24 cellular contexts compared by ENCODE assay signal in the genomic region with DNA sequence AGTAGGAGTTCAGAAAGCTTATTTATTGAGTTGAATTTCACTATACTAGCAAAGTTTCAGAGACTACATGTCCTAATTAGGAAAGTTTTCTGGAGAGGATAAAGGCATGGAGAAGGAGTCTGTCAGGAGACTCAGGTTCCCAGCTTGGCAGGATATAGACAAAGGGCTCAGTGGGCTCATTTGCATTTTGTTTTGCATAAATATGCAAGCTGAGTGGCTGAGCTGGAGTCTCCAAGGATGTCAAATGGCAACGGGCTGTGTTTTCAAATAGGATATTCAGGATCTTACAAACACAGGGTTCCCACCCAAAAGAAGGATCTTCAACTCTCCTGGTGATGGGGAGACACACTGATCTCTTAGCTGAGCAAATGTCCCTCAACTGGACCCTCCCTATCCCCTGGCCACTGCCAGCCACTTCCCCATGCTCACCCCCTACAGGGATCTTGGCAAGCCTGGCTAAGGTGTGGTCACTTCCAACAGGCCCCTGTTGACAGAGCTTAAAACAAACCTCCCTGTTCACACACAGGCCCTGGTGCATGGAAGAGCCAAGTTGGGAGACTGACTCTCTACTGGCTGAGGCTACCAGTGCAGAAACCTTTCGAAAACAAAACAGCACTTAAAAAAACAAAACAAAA.
DNase-seq lines count a peak whose midpoint lies in the region; ATAC-seq, FAIRE-seq and TF ChIP-seq lines count a peak whose summit lies in the region.
"Had no signal": no experiment of that assay in that cellular context is flagged by ENCODE, and none has a peak within 500 bp of the region (broad histone marks: within the 10 kb centered on the region; RNA-seq: fewer than 3 reads in every experiment).

No MANE protein-coding gene starts in this region.

- H3K9me3 Mint-ChIP-seq in WTC11 = peaks cover 8% of the 10 kb centered on the region
- H3K9me3 Mint-ChIP-seq: activated CD4-positive, alpha-beta memory T cell treated with anti-CD3 and anti-CD28 coated beads, Interleukin-2, amount 10 ng/mL, durations not matched to agents 7 days and 5 days had no signal

- 16% methylated on average over 2 of the region's 2 CpGs for WGBS in A549 (ENCODE audit: missing lambda C conversion rate)

- ATAC-seq in A549 (peak; percentile 32 to 75; a peak in 5 of 6 replicates), WTC11 (peak; percentile 84), HG03520 (IDR thresholded peaks at IDR 0.05; ENCODE audit: unreplicated experiment) (no peak)
- ATAC-seq: foreskin keratinocyte had no signal

- FAIRE-seq in A549 (lab: Jason Lieb, UNC) = peak; percentile 7
- FAIRE-seq: endothelial cell of umbilical vein had no signal

- H3K27me3 Mint-ChIP-seq in WTC11 (ENCODE audit: low read depth) = no peaks in the 10 kb centered on the region; the same call in 1 of the 2 replicates
- H3K27me3 Mint-ChIP-seq: activated CD4-positive, alpha-beta memory T cell treated with anti-CD3 and anti-CD28 coated beads, Interleukin-2, amount 10 ng/mL, durations not matched to agents 7 days and 5 days; CD4-positive, CD25-positive, alpha-beta regulatory T cell had no signal

- no peak for TF ChIP-seq EP300 in A549 (IDR thresholded peaks at IDR 0.05)

- no peaks in the 10 kb centered on the region for H3K9me3 ChIP-seq in A549
- H3K9me3 ChIP-seq: neutrophil had no signal

- TF ChIP-seq RAD21 in A549 (conservative IDR thresholded peaks at IDR 0.05 in 1 of 2, IDR thresholded peaks at IDR 0.05 in 1 of 2) = no peak

- H3K4me1 Mint-ChIP-seq in WTC11 = peaks cover 34% of the 10 kb centered on the region
- H3K4me1 Mint-ChIP-seq: activated CD4-positive, alpha-beta memory T cell treated with anti-CD3 and anti-CD28 coated beads, Interleukin-2, amount 10 ng/mL, durations not matched to agents 7 days and 5 days; CD4-positive, CD25-positive, alpha-beta regulatory T cell had no signal

- H3K27ac Mint-ChIP-seq in WTC11 = no peak overlapping the region
- H3K27ac Mint-ChIP-seq: activated CD4-positive, alpha-beta memory T cell treated with anti-CD3 and anti-CD28 coated beads, Interleukin-2, amount 10 ng/mL, durations not matched to agents 7 days and 5 days; CD4-positive, CD25-positive, alpha-beta regulatory T cell; T-helper 1 cell treated with Interleukin-12 subunit alpha and Interleukin-12 subunit beta and Interleukin-4 antibody, amounts not matched to agents 30 μg/mL and 1 μg/mL, for 36 hours had no signal

- H3K36me3 Mint-ChIP-seq in WTC11 = no peaks in the 10 kb centered on the region
- H3K36me3 Mint-ChIP-seq: CD4-positive, CD25-positive, alpha-beta regulatory T cell had no signal

- H3K4me3 ChIP-seq in A549 = peak overlapping the region; percentile 1; the same call in 1 of the 3 replicates
- H3K4me3 ChIP-seq in LNCaP clone FGC (ENCODE audit: low read depth, low read length) = peak overlapping the region; percentile 3; the same call in 1 of the 2 replicates
- no peak overlapping the region for H3K4me3 ChIP-seq in foreskin fibroblast (ENCODE audit: low read depth in 1 of 2, low read length in 2 of 2)

- POLR2A ChIA-PET in A549 (lab: Yijun Ruan, JAX) = interaction anchor here (1.1 kb wide), 1 partner anchor 47 kb away, joined by 3 read pairs; no protein-coding TSS in a partner anchor
- POLR2A ChIA-PET in WTC11 (lab: Charles Lee) = no interaction called here

- H3K4me1 ChIP-seq in A549 = peaks cover 36% of the 10 kb centered on the region
- H3K4me1 ChIP-seq: foreskin keratinocyte had no signal

- no peak for TF ChIP-seq CTCF in A549 (IDR thresholded peaks at IDR 0.05)
- TF ChIP-seq CTCF in LNCaP clone FGC (IDR thresholded peaks at IDR 0.05; ENCODE audit: control insufficient read depth, extremely low read depth, insufficient read depth) = no peak
- TF ChIP-seq CTCF in WTC11 (IDR thresholded peaks at IDR 0.05) = no peak
- no peak for TF ChIP-seq CTCF in foreskin fibroblast (IDR thresholded peaks at IDR 0.05; ENCODE audit: low read depth, low read length)

- peak overlapping the region; percentile 76 for H3K4me2 ChIP-seq in A549

- CTCF ChIA-PET in A549 (lab: Yijun Ruan, JAX) (interaction anchor here (1.1 to 1.4 kb wide), 4 partner anchors 11 to 56 kb away, joined by 3 to 5 read pairs (median 4); no protein-coding TSS in a partner anchor), WTC11 (lab: Charles Lee) (interaction anchor here (1.0 to 1.4 kb wide), 3 partner anchors 11 to 60 kb away, joined by 3 to 4 read pairs (median 3); no protein-coding TSS in a partner anchor)

- peak overlapping the region; percentile 63 to 81 for H3K27ac ChIP-seq in A549
- H3K27ac ChIP-seq: foreskin keratinocyte, neutrophil, WERI-Rb-1 had no signal

- H3K4me3 Mint-ChIP-seq in WTC11 = no peak overlapping the region
- H3K4me3 Mint-ChIP-seq: activated CD4-positive, alpha-beta memory T cell treated with anti-CD3 and anti-CD28 coated beads, Interleukin-2, amount 10 ng/mL, durations not matched to agents 7 days and 5 days; CD4-positive, CD25-positive, alpha-beta regulatory T cell; T-helper 1 cell treated with Interleukin-12 subunit alpha and Interleukin-12 subunit beta and Interleukin-4 antibody, amounts not matched to agents 30 μg/mL and 1 μg/mL, for 36 hours had no signal

- DNase-seq in A549 (ENCODE audit: low read depth in 1 of 2, low spot score in 1 of 2) = peak; percentile 30 to 76
- peak; percentile 63 for DNase-seq in LNCaP clone FGC (ENCODE audit: low read depth)
- no peak for DNase-seq in WTC11 (ENCODE audit: low spot score)
- DNase-seq in medulla oblongata (ENCODE audit: extremely low spot score) = peak; percentile 67
- no peak for DNase-seq in NCI-H1436 (lab: John Stamatoyannopoulos, UW)
- no peak for DNase-seq in foreskin fibroblast
- DNase-seq in NCI-H1092 (lab: John Stamatoyannopoulos, UW) = no peak
- DNase-seq: ACHN; activated CD4-positive, alpha-beta memory T cell treated with anti-CD3 and anti-CD28 coated beads, Interleukin-2, amount 10 ng/mL, durations not matched to agents 7 days and 5 days; activated naive CD4-positive, alpha-beta T cell treated with anti-CD3 and anti-CD28 coated beads, Interleukin-2, amount 50 U/mL, for 16 hours; activated T-cell treated with anti-CD3 and anti-CD28 coated beads, Interleukin-2, amount 50 U/mL, for 1 hour; CD4-positive, CD25-positive, alpha-beta regulatory T cell; cortex of kidney; DMS79; foreskin keratinocyte; GOT3; kidney glomerular epithelial cell; NCI-H446; OCI-M1; WERI-Rb-1 had no signal

- TF ChIP-seq POLR2A in A549 (IDR thresholded peaks at IDR 0.05; ENCODE audit: low read length) = no peak

TF ChIP-seq in A549, 52 proteins besides CTCF, POLR2A, EP300 and RAD21 (continues in another document):
- TF ChIP-seq HOXB13 (CRISPR knock-in tag; IDR thresholded peaks at IDR 0.05; ENCODE audit: low read depth) = no peak
- no peak for TF ChIP-seq RFX5 (IDR thresholded peaks at IDR 0.05)
- TF ChIP-seq CHD4 (IDR thresholded peaks at IDR 0.05; ENCODE audit: borderline replicate concordance) = no peak
- TF ChIP-seq, protein P1, sequence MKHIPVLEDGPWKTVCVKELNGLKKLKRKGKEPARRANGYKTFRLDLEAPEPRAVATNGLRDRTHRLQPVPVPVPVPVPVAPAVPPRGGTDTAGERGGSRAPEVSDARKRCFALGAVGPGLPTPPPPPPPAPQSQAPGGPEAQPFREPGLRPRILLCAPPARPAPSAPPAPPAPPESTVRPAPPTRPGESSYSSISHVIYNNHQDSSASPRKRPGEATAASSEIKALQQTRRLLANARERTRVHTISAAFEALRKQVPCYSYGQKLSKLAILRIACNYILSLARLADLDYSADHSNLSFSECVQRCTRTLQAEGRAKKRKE (CRISPR knock-in tag; IDR thresholded peaks at IDR 0.05; ENCODE audit: low read depth) = no peak
- no peak for TF ChIP-seq CHD2 (IDR thresholded peaks at IDR 0.05; ENCODE audit: low read length, partially characterized antibody)
- TF ChIP-seq MAZ (IDR thresholded peaks at IDR 0.05; ENCODE audit: borderline replicate concordance, low read depth, low read length) = no peak
- TF ChIP-seq HDAC2 (IDR thresholded peaks at IDR 0.05) = no peak
- TF ChIP-seq FOSL2 (IDR thresholded peaks at IDR 0.05) = no peak
- TF ChIP-seq FOSL2 (CRISPR knock-in tag; IDR thresholded peaks at IDR 0.05) = no peak
- TF ChIP-seq TFCP2L1 (CRISPR knock-in tag; IDR thresholded peaks at IDR 0.05) = no peak
- no peak for TF ChIP-seq HOXB5 (CRISPR knock-in tag; IDR thresholded peaks at IDR 0.05)
- no peak for TF ChIP-seq EHMT2 (IDR thresholded peaks at IDR 0.05; ENCODE audit: low read depth)

TF ChIP-seq in WTC11, 78 proteins besides CTCF, POLR2A, EP300 and RAD21 (continues in another document):
- TF ChIP-seq, protein P2, sequence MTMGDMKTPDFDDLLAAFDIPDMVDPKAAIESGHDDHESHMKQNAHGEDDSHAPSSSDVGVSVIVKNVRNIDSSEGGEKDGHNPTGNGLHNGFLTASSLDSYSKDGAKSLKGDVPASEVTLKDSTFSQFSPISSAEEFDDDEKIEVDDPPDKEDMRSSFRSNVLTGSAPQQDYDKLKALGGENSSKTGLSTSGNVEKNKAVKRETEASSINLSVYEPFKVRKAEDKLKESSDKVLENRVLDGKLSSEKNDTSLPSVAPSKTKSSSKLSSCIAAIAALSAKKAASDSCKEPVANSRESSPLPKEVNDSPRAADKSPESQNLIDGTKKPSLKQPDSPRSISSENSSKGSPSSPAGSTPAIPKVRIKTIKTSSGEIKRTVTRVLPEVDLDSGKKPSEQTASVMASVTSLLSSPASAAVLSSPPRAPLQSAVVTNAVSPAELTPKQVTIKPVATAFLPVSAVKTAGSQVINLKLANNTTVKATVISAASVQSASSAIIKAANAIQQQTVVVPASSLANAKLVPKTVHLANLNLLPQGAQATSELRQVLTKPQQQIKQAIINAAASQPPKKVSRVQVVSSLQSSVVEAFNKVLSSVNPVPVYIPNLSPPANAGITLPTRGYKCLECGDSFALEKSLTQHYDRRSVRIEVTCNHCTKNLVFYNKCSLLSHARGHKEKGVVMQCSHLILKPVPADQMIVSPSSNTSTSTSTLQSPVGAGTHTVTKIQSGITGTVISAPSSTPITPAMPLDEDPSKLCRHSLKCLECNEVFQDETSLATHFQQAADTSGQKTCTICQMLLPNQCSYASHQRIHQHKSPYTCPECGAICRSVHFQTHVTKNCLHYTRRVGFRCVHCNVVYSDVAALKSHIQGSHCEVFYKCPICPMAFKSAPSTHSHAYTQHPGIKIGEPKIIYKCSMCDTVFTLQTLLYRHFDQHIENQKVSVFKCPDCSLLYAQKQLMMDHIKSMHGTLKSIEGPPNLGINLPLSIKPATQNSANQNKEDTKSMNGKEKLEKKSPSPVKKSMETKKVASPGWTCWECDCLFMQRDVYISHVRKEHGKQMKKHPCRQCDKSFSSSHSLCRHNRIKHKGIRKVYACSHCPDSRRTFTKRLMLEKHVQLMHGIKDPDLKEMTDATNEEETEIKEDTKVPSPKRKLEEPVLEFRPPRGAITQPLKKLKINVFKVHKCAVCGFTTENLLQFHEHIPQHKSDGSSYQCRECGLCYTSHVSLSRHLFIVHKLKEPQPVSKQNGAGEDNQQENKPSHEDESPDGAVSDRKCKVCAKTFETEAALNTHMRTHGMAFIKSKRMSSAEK (CRISPR knock-in tag; IDR thresholded peaks at IDR 0.05; ENCODE audit: borderline replicate concordance) = no peak
- TF ChIP-seq CREB1 (CRISPR knock-in tag; IDR thresholded peaks at IDR 0.05) = no peak
- TF ChIP-seq, protein P3, sequence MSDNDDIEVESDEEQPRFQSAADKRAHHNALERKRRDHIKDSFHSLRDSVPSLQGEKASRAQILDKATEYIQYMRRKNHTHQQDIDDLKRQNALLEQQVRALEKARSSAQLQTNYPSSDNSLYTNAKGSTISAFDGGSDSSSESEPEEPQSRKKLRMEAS (CRISPR knock-in tag; IDR thresholded peaks at IDR 0.05) = no peak
- TF ChIP-seq IRF2 (CRISPR knock-in tag; IDR thresholded peaks at IDR 0.05; ENCODE audit: borderline replicate concordance, low read depth) = no peak

Comparison
In these comparisons a context has a peak if more than half of its experiments do, and no peak if none do; other contexts are left out.
1. DNase-seq: peak in A549 (2 of 2), LNCaP clone FGC (single experiment) and medulla oblongata (single experiment); none in WTC11 (single experiment), NCI-H1436 (single experiment), foreskin fibroblast (0 of 2) and NCI-H1092 (single experiment).
2. H3K4me3 ChIP-seq: peak in A549 (single experiment) and LNCaP clone FGC (single experiment); none in foreskin fibroblast (0 of 2).